ENCODE assay signal across 28 cellular contexts in genomic region chr11:102608699-102609098, GRCh38. TPM values are rescaled to one million over a fixed set of nuclear protein-coding genes. Genes with fewer than 3 reads are reported as not detected.
"Had no signal": no experiment of that assay in that cellular context is flagged by ENCODE, and none has a peak within 500 bp of the region (broad histone marks: within the 10 kb centered on the region; RNA-seq: fewer than 3 reads in every experiment).

No MANE protein-coding gene starts in this region.

- H3K27ac Mint-ChIP-seq: activated CD4-positive, alpha-beta T cell treated with anti-CD3 and anti-CD28 coated beads, Interleukin-2, amount 10 ng/mL, durations not matched to agents 24 days and 14 days; activated CD8-positive, alpha-beta T cell treated with anti-CD3 and anti-CD28 coated beads, Interleukin-2, amount 10 ng/mL, durations not matched to agents 7 days and 5 days; activated naive CD4-positive, alpha-beta T cell treated with anti-CD3 and anti-CD28 coated beads for 36 hours; activated naive CD4-positive, alpha-beta T cell treated with anti-CD3 and anti-CD28 coated beads, Interleukin-2, amount 50 U/mL, for 72 hours; activated T-cell treated with anti-CD3 and anti-CD28 coated beads, Interleukin-2, amount 50 U/mL, for 24 hours; T-helper 1 cell treated with Interleukin-12 subunit alpha and Interleukin-12 subunit beta and Interleukin-4 antibody, amounts not matched to agents 30 μg/mL and 1 μg/mL, for 36 hours; T-helper 2 cell treated with Interferon-gamma antibody and Interleukin-4, amounts not matched to agents 5 μg/mL and 100 μg/mL, for 36 hours had no signal

- H3K4me1 ChIP-seq: adrenal gland had no signal

- H3K36me3 Mint-ChIP-seq: activated naive CD4-positive, alpha-beta T cell treated with anti-CD3 and anti-CD28 coated beads, Interleukin-2, amount 50 U/mL, for 72 hours had no signal

- H3K9me3 ChIP-seq: adrenal gland had no signal

- H3K27me3 ChIP-seq: brain microvascular endothelial cell, cardiac muscle cell had no signal

- FAIRE-seq: TTC549 had no signal

- H3K9me3 Mint-ChIP-seq: activated CD4-positive, alpha-beta T cell treated with anti-CD3 and anti-CD28 coated beads, Interleukin-2, amount 10 ng/mL, durations not matched to agents 24 days and 14 days; activated naive CD4-positive, alpha-beta T cell treated with anti-CD3 and anti-CD28 coated beads for 36 hours; activated naive CD4-positive, alpha-beta T cell treated with anti-CD3 and anti-CD28 coated beads, Interleukin-2, amount 50 U/mL, for 72 hours; activated T-cell treated with anti-CD3 and anti-CD28 coated beads, Interleukin-2, amount 50 U/mL, for 24 hours; central memory CD8-positive, alpha-beta T cell; T-helper 1 cell treated with Interleukin-12 subunit alpha and Interleukin-12 subunit beta and Interleukin-4 antibody, amounts not matched to agents 30 μg/mL and 1 μg/mL, for 36 hours; T-helper 2 cell treated with Interferon-gamma antibody and Interleukin-4, amounts not matched to agents 5 μg/mL and 100 μg/mL, for 36 hours had no signal

- H3K36me3 ChIP-seq: adrenal gland, brain microvascular endothelial cell, cardiac muscle cell had no signal

- H3K4me3 ChIP-seq: adrenal gland, cardiac muscle cell, PC-9 had no signal

- H3K27ac ChIP-seq: adrenal gland, brain microvascular endothelial cell, cardiac muscle cell, KMS-11, PC-9 had no signal

- DNase-seq: activated CD4-positive, alpha-beta T cell treated with anti-CD3 and anti-CD28 coated beads, Interleukin-2, amount 10 ng/mL, durations not matched to agents 24 days and 14 days; activated CD4-positive, alpha-beta T cell treated with anti-CD3 and anti-CD28 coated beads, Interleukin-2, amount 50 U/mL, for 48 hours; activated CD8-positive, alpha-beta T cell treated with anti-CD3 and anti-CD28 coated beads, Interleukin-2, amount 10 ng/mL, durations not matched to agents 7 days and 5 days; activated gamma-delta T cell treated with Interleukin-2 at 50 U/mL for 16 hours; activated naive CD4-positive, alpha-beta T cell treated with anti-CD3 and anti-CD28 coated beads for 36 hours; activated T-cell treated with anti-CD3 and anti-CD28 coated beads, Interleukin-2, amount 50 U/mL, for 24 hours; adrenal gland; brain microvascular endothelial cell; NCI-H1048; NCI-H1436 treated with DMSO at 0.1 percent for 48 hours; NCI-H187; NCI-H2029 treated with DMSO at 0.1 percent for 48 hours; NCI-H2107; NCI-H2171; NCI-H510A; NCI-H526; NCI-H748 treated with DMSO at 0.1 percent for 48 hours; NK-92 treated with Interleukin-12 subunit alpha and Interleukin-12 subunit beta, amount 100 ng/mL, for 24 hours; PC-9; Right ventricle myocardium superior had no signal

- H3K27me3 Mint-ChIP-seq: central memory CD8-positive, alpha-beta T cell had no signal

- ATAC-seq: activated CD8-positive, alpha-beta T cell treated with anti-CD3 and anti-CD28 coated beads, Interleukin-2, amount 10 ng/mL, durations not matched to agents 7 days and 5 days; activated naive CD4-positive, alpha-beta T cell treated with anti-CD3 and anti-CD28 coated beads, Interleukin-2, amount 50 U/mL, for 72 hours had no signal

- H3K4me3 Mint-ChIP-seq: activated CD4-positive, alpha-beta T cell treated with anti-CD3 and anti-CD28 coated beads, Interleukin-2, amount 10 ng/mL, durations not matched to agents 24 days and 14 days; activated CD8-positive, alpha-beta T cell treated with anti-CD3 and anti-CD28 coated beads, Interleukin-2, amount 10 ng/mL, durations not matched to agents 7 days and 5 days; activated naive CD4-positive, alpha-beta T cell treated with anti-CD3 and anti-CD28 coated beads for 36 hours; activated T-cell treated with anti-CD3 and anti-CD28 coated beads, Interleukin-2, amount 50 U/mL, for 24 hours; central memory CD8-positive, alpha-beta T cell; T-helper 1 cell treated with Interleukin-12 subunit alpha and Interleukin-12 subunit beta and Interleukin-4 antibody, amounts not matched to agents 30 μg/mL and 1 μg/mL, for 36 hours; T-helper 2 cell treated with Interferon-gamma antibody and Interleukin-4, amounts not matched to agents 5 μg/mL and 100 μg/mL, for 36 hours had no signal

RNA-seq across cellular contexts. Expression of gene MMP20, which starts 16.4 kb away (rescaled TPM):
- total RNA-seq: activated CD4-positive, alpha-beta T cell treated with anti-CD3 and anti-CD28 coated beads, Interleukin-2, amount 10 ng/mL, durations not matched to agents 24 days and 14 days; activated CD8-positive, alpha-beta T cell treated with anti-CD3 and anti-CD28 coated beads, Interleukin-2, amount 10 ng/mL, durations not matched to agents 7 days and 5 days; activated naive CD4-positive, alpha-beta T cell treated with anti-CD3 and anti-CD28 coated beads for 36 hours; activated naive CD4-positive, alpha-beta T cell treated with anti-CD3 and anti-CD28 coated beads, Interleukin-2, amount 50 U/mL, for 72 hours; adrenal gland; cardiac muscle cell; LHCN-M2; PC-9; Right ventricle myocardium superior had no signal
- polyA plus RNA-seq: adrenal gland, cardiac muscle cell had no signal
